ENCODE assay signal across 18 cellular contexts in the genomic region with DNA sequence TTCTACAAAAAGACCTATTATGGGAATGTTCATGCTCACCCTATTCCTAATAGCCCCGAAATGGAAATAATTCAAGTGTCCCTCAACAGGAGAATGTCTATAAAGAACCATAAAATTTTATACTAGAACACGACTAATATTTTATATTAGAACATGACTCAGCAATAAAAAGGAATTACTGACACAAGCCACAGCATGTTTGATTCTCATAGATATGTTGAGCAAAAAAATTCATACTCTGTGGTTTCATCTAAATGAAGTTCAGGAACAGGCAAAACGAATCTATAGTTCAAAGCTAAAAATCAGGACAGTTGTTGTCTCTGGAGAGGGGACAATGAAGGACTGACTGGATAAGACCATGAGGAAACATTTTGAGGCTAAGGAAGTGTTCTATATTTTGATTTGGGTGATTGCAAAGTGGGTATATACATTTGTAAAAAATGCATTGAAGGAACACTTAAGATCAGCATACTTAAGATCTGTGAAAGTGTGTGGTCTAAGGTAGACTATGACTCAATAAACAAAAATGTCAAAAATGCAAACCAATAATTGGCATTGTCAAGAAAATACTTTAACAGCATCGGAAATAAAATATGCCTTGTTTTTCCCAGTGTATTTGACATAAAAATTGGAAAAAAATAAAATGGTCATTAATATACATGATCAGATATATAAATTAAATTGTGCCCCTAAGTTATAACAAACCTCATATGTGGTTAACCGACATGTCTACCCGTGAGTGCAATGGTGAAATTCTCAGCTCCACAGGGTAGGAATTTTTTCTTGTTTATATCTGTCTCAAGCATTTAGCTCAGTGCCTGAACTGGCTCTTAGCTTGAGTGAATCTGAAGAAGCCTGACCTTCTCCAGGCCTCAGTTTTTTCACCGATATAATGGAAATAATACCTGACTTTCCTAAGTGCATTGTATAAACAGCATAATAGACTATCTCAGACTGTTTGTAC.
A peak's percentile ranks its signal among the peaks of the same experiment; 100 is the strongest.
DNase-seq lines count a peak whose midpoint lies in the region; ATAC-seq, FAIRE-seq and TF ChIP-seq lines count a peak whose summit lies in the region.
"Had no signal": no experiment of that assay in that cellular context is flagged by ENCODE, and none has a peak within 500 bp of the region (broad histone marks: within the 10 kb centered on the region; RNA-seq: fewer than 3 reads in every experiment).

No MANE protein-coding gene starts in this region.

- H3K4me3 ChIP-seq in PC-3 (ENCODE audit: low read length): peak overlapping the region; percentile 18; the same call in 1 of the 2 replicates
- H3K4me3 ChIP-seq in bronchial epithelial cell (ENCODE audit: low read depth, low read length): no peak overlapping the region
- no peak overlapping the region for H3K4me3 ChIP-seq in SJCRH30
- H3K4me3 ChIP-seq: ascending aorta, sigmoid colon had no signal

- H3K27ac ChIP-seq in PC-3 (ENCODE audit: low read length) (peak overlapping the region; percentile 54), SJCRH30 (no peak overlapping the region)
- H3K27ac ChIP-seq: ascending aorta, sigmoid colon had no signal

- H3K36me3 ChIP-seq in PC-3 (ENCODE audit: low read depth, low read length): no peaks in the 10 kb centered on the region
- H3K36me3 ChIP-seq in bronchial epithelial cell (ENCODE audit: control insufficient read depth, insufficient read depth, low read length): no peaks in the 10 kb centered on the region
- no peaks in the 10 kb centered on the region for H3K36me3 ChIP-seq in SJCRH30
- H3K36me3 ChIP-seq: ascending aorta, sigmoid colon had no signal

- ATAC-seq in PC-3 (peak; percentile 65), GM21528 (IDR thresholded peaks at IDR 0.05; ENCODE audit: low FRiP score, unreplicated experiment) (no peak)

- H3K4me3 Mint-ChIP-seq in mesothelial cell of epicardium: no peak overlapping the region
- H3K4me3 Mint-ChIP-seq: activated CD4-positive, alpha-beta T cell treated with anti-CD3 and anti-CD28 coated beads, Interleukin-2, amount 10 ng/mL, durations not matched to agents 24 days and 14 days had no signal

- no TSS peak for BruUV-seq in PC-3 (replicated peaks; lab: Mats Ljungman, UMichigan)

- CTCF ChIA-PET in PC-3 (lab: Charles Lee): no interaction called here

- H3K9ac ChIP-seq in PC-3 (ENCODE audit: low read length): no peak overlapping the region

- H3K9me3 ChIP-seq in PC-3 (ENCODE audit: low read length) (no peaks in the 10 kb centered on the region), SJCRH30 (replicated peaks) (no peaks in the 10 kb centered on the region)
- H3K9me3 ChIP-seq: ascending aorta, sigmoid colon had no signal

- H3K4me2 ChIP-seq in PC-3 (ENCODE audit: low read length): peak overlapping the region; percentile 59

- H3F3A ChIP-seq in PC-3 (ENCODE audit: low read length, unreplicated experiment): no peaks in the 10 kb centered on the region

- no peaks in the 10 kb centered on the region for H3K9me2 ChIP-seq in PC-3 (replicated peaks; ENCODE audit: low read length)

- FAIRE-seq in bronchial epithelial cell (lab: Jason Lieb, UNC): no peak
- FAIRE-seq: TTC549 had no signal

- H3K4me1 Mint-ChIP-seq in mesothelial cell of epicardium: peaks cover 33% of the 10 kb centered on the region
- H3K4me1 Mint-ChIP-seq: activated CD4-positive, alpha-beta T cell treated with anti-CD3 and anti-CD28 coated beads, Interleukin-2, amount 10 ng/mL, durations not matched to agents 24 days and 14 days had no signal

- no peaks in the 10 kb centered on the region for H3K27me3 ChIP-seq in PC-3 (ENCODE audit: low read length)
- H3K27me3 ChIP-seq in bronchial epithelial cell (ENCODE audit: control insufficient read depth, insufficient read depth, low read length): no peaks in the 10 kb centered on the region
- no peaks in the 10 kb centered on the region for H3K27me3 ChIP-seq in SJCRH30
- H3K27me3 ChIP-seq: ascending aorta, sigmoid colon had no signal

- TF ChIP-seq CTCF in PC-3 (conservative IDR thresholded peaks at IDR 0.05; ENCODE audit: low read depth, low read length) (no peak), bronchial epithelial cell (IDR thresholded peaks at IDR 0.05; ENCODE audit: insufficient read depth, low read length, severe bottlenecking) (no peak), mesothelial cell of epicardium (IDR thresholded peaks at IDR 0.05; ENCODE audit: unreplicated experiment) (no peak)

- H3K4me1 ChIP-seq in PC-3 (ENCODE audit: insufficient read depth, low read length) (peaks cover 32% of the 10 kb centered on the region), SJCRH30 (peaks cover 6% of the 10 kb centered on the region; the same call in 1 of the 2 replicates)
- H3K4me1 ChIP-seq: ascending aorta, sigmoid colon had no signal

- DNase-seq in Daoy (ENCODE audit: low read depth): peak; percentile 75
- peak; percentile 78 for DNase-seq in PC-3
- DNase-seq in bronchial epithelial cell (ENCODE audit: low read depth): peak; percentile 81
- no peak for DNase-seq in mesothelial cell of epicardium (ENCODE audit: low spot score in 2 of 2, unreplicated experiment in 2 of 2)
- no peak for DNase-seq in SHP77 treated with DMSO at 0.1 percent for 48 hours (lab: John Stamatoyannopoulos, UW)
- DNase-seq in SJCRH30: no peak
- DNase-seq in NCI-H2171 (lab: John Stamatoyannopoulos, UW): no peak
- DNase-seq: activated CD4-positive, alpha-beta T cell treated with anti-CD3 and anti-CD28 coated beads, Interleukin-2, amount 10 ng/mL, durations not matched to agents 24 days and 14 days; activated CD8-positive, alpha-beta memory T cell treated with anti-CD3 and anti-CD28 coated beads, Interleukin-2, amount 50 U/mL, for 48 hours; dermis blood vessel endothelial cell; NCI-H1436; NCI-H2171 treated with DMSO at 0.1 percent for 48 hours; NCI-H748 treated with DMSO at 0.1 percent for 48 hours; OCI-M1; sigmoid colon had no signal

- H4K20me1 ChIP-seq in PC-3 (ENCODE audit: low read length): no peaks in the 10 kb centered on the region

- H3K36me3 Mint-ChIP-seq in mesothelial cell of epicardium: no peaks in the 10 kb centered on the region

- no peaks in the 10 kb centered on the region for H3K79me2 ChIP-seq in PC-3 (ENCODE audit: low read length)

- H3K27ac Mint-ChIP-seq in mesothelial cell of epicardium: peak overlapping the region; percentile 54
- H3K27ac Mint-ChIP-seq: activated CD4-positive, alpha-beta T cell treated with anti-CD3 and anti-CD28 coated beads, Interleukin-2, amount 10 ng/mL, durations not matched to agents 24 days and 14 days had no signal

- no peaks in the 10 kb centered on the region for H3K27me3 Mint-ChIP-seq in mesothelial cell of epicardium (ENCODE audit: low read depth)
- H3K27me3 Mint-ChIP-seq: activated CD4-positive, alpha-beta T cell treated with anti-CD3 and anti-CD28 coated beads, Interleukin-2, amount 10 ng/mL, durations not matched to agents 24 days and 14 days had no signal

- peak overlapping the region; percentile 39 for H2AFZ ChIP-seq in PC-3 (ENCODE audit: low read length)

- no peaks in the 10 kb centered on the region for H3K9me3 Mint-ChIP-seq in mesothelial cell of epicardium
- H3K9me3 Mint-ChIP-seq: activated CD4-positive, alpha-beta T cell treated with anti-CD3 and anti-CD28 coated beads, Interleukin-2, amount 10 ng/mL, durations not matched to agents 24 days and 14 days had no signal

- intact Hi-C loops in PC-3 (cut with micrococcal nuclease): loop anchor here (1.0 to 5.0 kb wide), 3 partner anchors 47 to 246 kb away; partner anchors contain the start of gene CTTNBP2

- POLR2A ChIA-PET in PC-3 (lab: Charles Lee; ENCODE audit: unreplicated experiment): no interaction called here

Comparison
In these comparisons a context has a peak if more than half of its experiments do, and no peak if none do; other contexts are left out.
1. DNase-seq: peak in Daoy (single experiment), PC-3 (single experiment) and bronchial epithelial cell (single experiment); none in mesothelial cell of epicardium (0 of 2), SHP77 treated with DMSO at 0.1 percent for 48 hours (single experiment), SJCRH30 (0 of 2) and NCI-H2171 (single experiment).